Comparison of ENCODE assay signal across 12 cellular contexts in the genomic region with DNA sequence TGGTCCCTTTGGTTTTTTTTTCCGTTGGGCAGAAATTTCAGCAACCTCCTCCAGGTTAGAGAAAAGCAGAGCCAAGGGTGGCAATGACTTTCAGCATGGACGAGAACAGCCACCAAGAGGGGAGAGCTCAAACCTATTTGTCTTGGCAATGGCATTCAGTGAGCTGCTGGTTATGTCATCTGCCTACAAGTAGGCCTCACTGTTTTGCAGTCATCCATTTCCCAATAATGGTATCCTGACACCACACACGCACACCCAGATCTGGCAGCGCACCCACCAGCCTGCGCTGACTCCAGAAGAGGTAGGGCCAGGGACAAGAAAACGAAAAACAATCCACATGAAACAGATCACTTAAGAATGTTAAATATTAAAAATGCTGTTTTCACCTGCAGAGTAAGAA.
A peak's percentile ranks its signal among the peaks of the same experiment; 100 is the strongest.
DNase-seq lines count a peak whose midpoint lies in the region; ATAC-seq and TF ChIP-seq lines count a peak whose summit lies in the region.
"Had no signal": no experiment of that assay in that cellular context is flagged by ENCODE, and none has a peak within 500 bp of the region (broad histone marks: within the 10 kb centered on the region; RNA-seq: fewer than 3 reads in every experiment).

No MANE protein-coding gene starts in this region.

- H2AFZ ChIP-seq in fibroblast of lung (ENCODE audit: low read length): no peak overlapping the region
- H2AFZ ChIP-seq: hepatocyte had no signal

- H3K4me3 ChIP-seq in AG10803 (ENCODE audit: low read length) (no peak overlapping the region), fibroblast of lung (replicated peaks in 1 of 4; ENCODE audit: control extremely low read depth in 1 of 4, insufficient read depth in 1 of 4, low read depth in 3 of 4, low read length in 4 of 4) (no peak overlapping the region)
- H3K4me3 ChIP-seq: hepatocyte had no signal

- H3K27me3 ChIP-seq in fibroblast of lung (ENCODE audit: control insufficient read depth, insufficient read depth, low read length): no peaks in the 10 kb centered on the region
- H3K27me3 ChIP-seq: hepatocyte had no signal

- no peaks in the 10 kb centered on the region for H3K36me3 ChIP-seq in fibroblast of lung (ENCODE audit: control insufficient read depth, insufficient read depth, low read length)

- no peaks in the 10 kb centered on the region for H3K4me1 ChIP-seq in fibroblast of lung (ENCODE audit: control insufficient read depth, extremely low read depth, insufficient read depth, low read length)

- peak; percentile 89 for ATAC-seq in omental fat pad (ENCODE audit: low FRiP score)
- no peak for ATAC-seq in HG03442 (IDR thresholded peaks at IDR 0.05; ENCODE audit: unreplicated experiment)
- ATAC-seq: activated CD4-positive, alpha-beta T cell treated with anti-CD3 and anti-CD28 coated beads for 36 hours had no signal

- no peak overlapping the region for H3K4me2 ChIP-seq in fibroblast of lung (ENCODE audit: extremely low read depth, insufficient read depth, low read length)
- H3K4me2 ChIP-seq: hepatocyte, KMS-11 had no signal

- TF ChIP-seq CTCF in AG10803 (conservative IDR thresholded peaks at IDR 0.05; ENCODE audit: low read length) (no peak), fibroblast of lung (conservative IDR thresholded peaks at IDR 0.05 in 1 of 2, IDR thresholded peaks at IDR 0.05 in 1 of 2; ENCODE audit: low read depth in 1 of 2, low read length in 2 of 2) (no peak), omental fat pad (IDR thresholded peaks at IDR 0.05) (no peak)

- H3K9ac ChIP-seq in fibroblast of lung (ENCODE audit: insufficient read depth, low read length): no peak overlapping the region
- H3K9ac ChIP-seq: KMS-11 had no signal

- no peaks in the 10 kb centered on the region for H4K20me1 ChIP-seq in fibroblast of lung (ENCODE audit: control insufficient read depth, extremely low read depth, insufficient read depth, low read length)

- H3K27ac ChIP-seq in fibroblast of lung (ENCODE audit: insufficient read depth, low read length): no peak overlapping the region
- H3K27ac ChIP-seq: hepatocyte, KMS-11 had no signal

- no peaks in the 10 kb centered on the region for H3K79me2 ChIP-seq in fibroblast of lung (ENCODE audit: control insufficient read depth, insufficient read depth, low read length)

- peak; percentile 63 for DNase-seq in AG10803 (ENCODE audit: low read depth)
- peak; percentile 69 to 81 for DNase-seq in SHP77 (lab: John Stamatoyannopoulos, UW)
- DNase-seq in fibroblast of lung (ENCODE audit: low read depth in 2 of 2): peak; percentile 55 to 85
- no peak for DNase-seq in omental fat pad (ENCODE audit: low spot score)
- no peak for DNase-seq in cerebellar nuclear complex (lab: John Stamatoyannopoulos, UW)
- DNase-seq in NCI-H1694 treated with DMSO at 0.1 percent for 48 hours (lab: John Stamatoyannopoulos, UW): no peak
- no peak for DNase-seq in foreskin melanocyte
- DNase-seq: activated CD4-positive, alpha-beta T cell treated with anti-CD3 and anti-CD28 coated beads for 36 hours; stimulated activated CD8-positive, alpha-beta memory T cell treated with anti-CD3 and anti-CD28 coated beads, Interleukin-4, amount 100 ng/mL, for 48 hours had no signal

- H3K9me3 ChIP-seq in fibroblast of lung (ENCODE audit: control insufficient read depth, insufficient read depth, low read depth, low read length): no peaks in the 10 kb centered on the region

Comparison
In these comparisons a context has a peak if more than half of its experiments do, and no peak if none do; other contexts are left out.
1. DNase-seq: peak in AG10803 (single experiment), SHP77 (2 of 2) and fibroblast of lung (2 of 2); none in omental fat pad (single experiment), cerebellar nuclear complex (0 of 2), NCI-H1694 treated with DMSO at 0.1 percent for 48 hours (single experiment) and foreskin melanocyte (single experiment).